Comparison of ENCODE assay signal across 1 cellular context in the genomic region with DNA sequence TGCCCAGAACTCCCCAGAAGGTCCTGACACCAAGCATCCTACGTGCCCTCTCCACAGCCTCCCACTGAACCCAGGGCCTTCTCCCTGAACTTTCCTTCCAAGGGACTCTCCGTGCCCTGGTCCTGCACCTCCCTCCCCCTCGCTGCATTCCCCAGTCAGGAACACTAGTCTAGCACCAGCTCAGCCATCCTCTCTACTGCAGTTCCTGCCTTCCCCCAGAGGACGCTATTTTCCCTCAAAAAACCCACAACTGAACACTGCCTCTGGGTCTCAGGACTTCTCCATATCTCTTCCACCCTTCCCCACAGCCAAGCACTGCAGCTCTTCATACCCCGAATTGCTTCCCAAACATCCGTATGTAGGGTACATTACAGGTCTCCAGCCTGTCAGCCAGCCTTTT.
A peak's percentile ranks its signal among the peaks of the same experiment; 100 is the strongest.
TF ChIP-seq lines count a peak whose summit lies in the region.

No MANE protein-coding gene starts in this region.

TF ChIP-seq in H1, 55 proteins besides CTCF, POLR2A, EP300 and RAD21:
- TF ChIP-seq TEAD4 (IDR thresholded peaks at IDR 0.05; ENCODE audit: low read depth, low read length) = 0 out of 2 replicates have a peak, but pooled peaks have one; percentile 16
- TF ChIP-seq SIN3A (conservative IDR thresholded peaks at IDR 0.05 in 1 of 2, IDR thresholded peaks at IDR 0.05 in 1 of 2; ENCODE audit: low read depth in 1 of 2, low read length in 2 of 2) = no peak
- TF ChIP-seq FOSL1 (IDR thresholded peaks at IDR 0.05; ENCODE audit: insufficient read depth, low read depth, low read length) = no peak
